Comparison of ENCODE assay signal across 8 cellular contexts in genomic region chr19:57240311-57241090, GRCh38. TPM values are rescaled to one million over a fixed set of nuclear protein-coding genes. Genes with fewer than 3 reads are reported as not detected.
DNase-seq lines count a peak whose midpoint lies in the region; ATAC-seq and TF ChIP-seq lines count a peak whose summit lies in the region.

Gene ZNF805, plus strand, starts transcription at chr19:57240632. Its CDS starts 260 bp downstream, at chr19:57240892.

- H3K27me3 Mint-ChIP-seq in activated T-helper 2 cell treated with anti-CD3 and anti-CD28 coated beads, Interferon-gamma antibody, Interleukin-2, Interleukin-4, amounts not matched to agents 10 μg/mL and 5 μg/mL and 100 μg/mL, durations not matched to agents 14 hours and 24 hours and 36 hours (ENCODE audit: low read depth) = no peaks in the 10 kb centered on the region
- H3K27me3 Mint-ChIP-seq in naive thymus-derived CD4-positive, alpha-beta T cell = peaks cover 0 to 3% (median 0%) of the 10 kb centered on the region in 5 donors
- H3K27me3 Mint-ChIP-seq in stimulated activated memory B cell treated with anti-CD40 and anti-IgM and Interleukin-4, amounts not matched to agents 10 μg/mL and 1 μg/mL and 100 μg/mL, for 72 hours = no peaks in the 10 kb centered on the region

- peak within 1 kb of the TSS; percentile 94 for H3K4me3 ChIP-seq in LNCaP clone FGC (ENCODE audit: low read depth, low read length)
- peak within 1 kb of the TSS; percentile 97 for H3K4me3 ChIP-seq in fibroblast of mammary gland (ENCODE audit: control insufficient read depth, low read depth, low read length)
- H3K4me3 ChIP-seq in naive thymus-derived CD4-positive, alpha-beta T cell (ENCODE audit: low read length) = peak within 1 kb of the TSS; percentile 73

- H3K27ac ChIP-seq in naive thymus-derived CD4-positive, alpha-beta T cell (ENCODE audit: low read depth, low read length) = peak within 1 kb of the TSS; percentile 95

- TF ChIP-seq CTCF in LNCaP clone FGC (IDR thresholded peaks at IDR 0.05; ENCODE audit: control insufficient read depth, extremely low read depth, insufficient read depth) = no peak
- no peak for TF ChIP-seq CTCF in fibroblast of mammary gland (conservative IDR thresholded peaks at IDR 0.05; ENCODE audit: control insufficient read depth, insufficient read depth, low read depth, low read length)

- intact Hi-C loops in activated T-helper 2 cell treated with anti-CD3 and anti-CD28 coated beads, Interferon-gamma antibody, Interleukin-2, Interleukin-4, amounts not matched to agents 10 μg/mL and 5 μg/mL and 100 μg/mL, durations not matched to agents 14 hours and 24 hours and 36 hours (cut with micrococcal nuclease) = loop anchor here (1.0 to 2.0 kb wide), 5 partner anchors 40 to 123 kb away; partner anchors contain the start of genes TRAPPC2B, ZNF264, ZNF304 and ZNF460
- intact Hi-C loops in naive thymus-derived CD4-positive, alpha-beta T cell (cut with micrococcal nuclease) = loop anchor here (1.0 to 5.0 kb wide), 22 partner anchors 40 to 1212 kb away; partner anchors contain the start of genes TRAPPC2B (in 2 of the 2), ZNF264 (in 2 of the 2), ZNF304 (in 2 of the 2) and ZNF460 (in 2 of the 2)

- H3K36me3 ChIP-seq in naive thymus-derived CD4-positive, alpha-beta T cell (ENCODE audit: control insufficient read depth in 2 of 3, insufficient read depth in 3 of 3, low read length in 3 of 3) = peaks cover 0 to 33% (median 8%) of the 10 kb centered on the region in 3 experiments

- H3K9me3 Mint-ChIP-seq in activated T-helper 2 cell treated with anti-CD3 and anti-CD28 coated beads, Interferon-gamma antibody, Interleukin-2, Interleukin-4, amounts not matched to agents 10 μg/mL and 5 μg/mL and 100 μg/mL, durations not matched to agents 14 hours and 24 hours and 36 hours = peaks cover 16% of the 10 kb centered on the region
- H3K9me3 Mint-ChIP-seq in naive thymus-derived CD4-positive, alpha-beta T cell = peaks cover 3 to 15% (median 5%) of the 10 kb centered on the region in 11 donors
- H3K9me3 Mint-ChIP-seq in stimulated activated memory B cell treated with anti-CD40 and anti-IgM and Interleukin-4, amounts not matched to agents 10 μg/mL and 1 μg/mL and 100 μg/mL, for 72 hours = no peaks in the 10 kb centered on the region

- H3K36me3 Mint-ChIP-seq in activated T-helper 2 cell treated with anti-CD3 and anti-CD28 coated beads, Interferon-gamma antibody, Interleukin-2, Interleukin-4, amounts not matched to agents 10 μg/mL and 5 μg/mL and 100 μg/mL, durations not matched to agents 14 hours and 24 hours and 36 hours (ENCODE audit: low read depth) = peaks cover 30% of the 10 kb centered on the region
- H3K36me3 Mint-ChIP-seq in naive thymus-derived CD4-positive, alpha-beta T cell = peaks cover 7 to 35% (median 30%) of the 10 kb centered on the region in 5 donors
- peaks cover 25% of the 10 kb centered on the region for H3K36me3 Mint-ChIP-seq in stimulated activated memory B cell treated with anti-CD40 and anti-IgM and Interleukin-4, amounts not matched to agents 10 μg/mL and 1 μg/mL and 100 μg/mL, for 72 hours

- ATAC-seq in naive thymus-derived CD4-positive, alpha-beta T cell = peak; percentile 97
- ATAC-seq in stimulated activated memory B cell treated with anti-CD40 and anti-IgM and Interleukin-4, amounts not matched to agents 10 μg/mL and 1 μg/mL and 100 μg/mL, for 72 hours = peak; percentile 96

- no peaks in the 10 kb centered on the region for H3K9me3 ChIP-seq in naive thymus-derived CD4-positive, alpha-beta T cell (ENCODE audit: control insufficient read depth in 2 of 3, low read length in 3 of 3)

- DNase-seq in EL = peak; percentile 87
- DNase-seq in GOT3 (lab: John Stamatoyannopoulos, UW) = peak; percentile 59
- DNase-seq in LNCaP clone FGC (ENCODE audit: low read depth) = peak; percentile 87
- DNase-seq in RPMI8226 = peak; percentile 97
- peak; percentile 93 for DNase-seq in activated T-helper 2 cell treated with anti-CD3 and anti-CD28 coated beads, Interferon-gamma antibody, Interleukin-2, Interleukin-4, amounts not matched to agents 10 μg/mL and 5 μg/mL and 100 μg/mL, durations not matched to agents 14 hours and 24 hours and 36 hours (ENCODE audit: low spot score)
- DNase-seq in fibroblast of mammary gland (ENCODE audit: low read depth) = peak; percentile 88
- peak; percentile 82 to 96 (median 93) for DNase-seq in naive thymus-derived CD4-positive, alpha-beta T cell

- CTCF ChIA-PET in naive thymus-derived CD4-positive, alpha-beta T cell (lab: Charles Lee) = no interaction called here

- peaks cover 16% of the 10 kb centered on the region for H3K4me1 Mint-ChIP-seq in activated T-helper 2 cell treated with anti-CD3 and anti-CD28 coated beads, Interferon-gamma antibody, Interleukin-2, Interleukin-4, amounts not matched to agents 10 μg/mL and 5 μg/mL and 100 μg/mL, durations not matched to agents 14 hours and 24 hours and 36 hours (ENCODE audit: low read depth)
- H3K4me1 Mint-ChIP-seq in naive thymus-derived CD4-positive, alpha-beta T cell = peaks cover 20 to 44% (median 36%) of the 10 kb centered on the region in 7 donors
- peaks cover 48% of the 10 kb centered on the region for H3K4me1 Mint-ChIP-seq in stimulated activated memory B cell treated with anti-CD40 and anti-IgM and Interleukin-4, amounts not matched to agents 10 μg/mL and 1 μg/mL and 100 μg/mL, for 72 hours

- H3K4me3 Mint-ChIP-seq in activated T-helper 2 cell treated with anti-CD3 and anti-CD28 coated beads, Interferon-gamma antibody, Interleukin-2, Interleukin-4, amounts not matched to agents 10 μg/mL and 5 μg/mL and 100 μg/mL, durations not matched to agents 14 hours and 24 hours and 36 hours (ENCODE audit: low read depth) = peak within 1 kb of the TSS; percentile 92
- peak within 1 kb of the TSS; percentile 88 to 97 (median 94) for H3K4me3 Mint-ChIP-seq in naive thymus-derived CD4-positive, alpha-beta T cell
- peak within 1 kb of the TSS; percentile 83 for H3K4me3 Mint-ChIP-seq in stimulated activated memory B cell treated with anti-CD40 and anti-IgM and Interleukin-4, amounts not matched to agents 10 μg/mL and 1 μg/mL and 100 μg/mL, for 72 hours

- H3K4me1 ChIP-seq in naive thymus-derived CD4-positive, alpha-beta T cell (ENCODE audit: control insufficient read depth in 2 of 2, insufficient read depth in 2 of 2, low read length in 2 of 2) = peaks cover 19% of the 10 kb centered on the region in 2 donors

- H3K27ac Mint-ChIP-seq in activated T-helper 2 cell treated with anti-CD3 and anti-CD28 coated beads, Interferon-gamma antibody, Interleukin-2, Interleukin-4, amounts not matched to agents 10 μg/mL and 5 μg/mL and 100 μg/mL, durations not matched to agents 14 hours and 24 hours and 36 hours = peak within 1 kb of the TSS; percentile 90
- H3K27ac Mint-ChIP-seq in naive thymus-derived CD4-positive, alpha-beta T cell = peak within 1 kb of the TSS; percentile 96 to 99 (median 97)
- peak within 1 kb of the TSS; percentile 97 for H3K27ac Mint-ChIP-seq in stimulated activated memory B cell treated with anti-CD40 and anti-IgM and Interleukin-4, amounts not matched to agents 10 μg/mL and 1 μg/mL and 100 μg/mL, for 72 hours

- H3K27me3 ChIP-seq in naive thymus-derived CD4-positive, alpha-beta T cell (ENCODE audit: control insufficient read depth in 2 of 2, insufficient read depth in 2 of 2, low read length in 2 of 2) = no peaks in the 10 kb centered on the region

- POLR2A ChIA-PET in naive thymus-derived CD4-positive, alpha-beta T cell (lab: Charles Lee) = interaction anchor here (0.6 to 2.6 kb wide), 8 partner anchors 12 to 762 kb away, joined by 3 to 10 read pairs (median 3); partner anchors contain the start of genes ZNF264, ZNF417, ZNF460 and ZNF548

RNA-seq across cellular contexts. Expression of gene ZNF805, which starts in this region (rescaled TPM):
- 6.6 and 6.9 TPM in 2 replicates for total RNA-seq in activated T-helper 2 cell treated with anti-CD3 and anti-CD28 coated beads, Interferon-gamma antibody, Interleukin-2, Interleukin-4, amounts not matched to agents 10 μg/mL and 5 μg/mL and 100 μg/mL, durations not matched to agents 14 hours and 24 hours and 36 hours
- total RNA-seq in naive thymus-derived CD4-positive, alpha-beta T cell = 10 to 100 TPM; 12.0 to 26.2 (median 23.7) TPM
- 1 to 10 TPM; 3.9 to 5.0 TPM for polyA plus RNA-seq in naive thymus-derived CD4-positive, alpha-beta T cell

Comparison
In these comparisons a context has a peak if more than half of its experiments do, and no peak if none do; other contexts are left out.
1. Peak in every context shown above with its lines: DNase-seq, ATAC-seq, H3K4me3 ChIP-seq and H3K27ac ChIP-seq.